In genomic region chr6:37637562-37638413, GRCh38 we compare ENCODE assay signal across 16 cellular contexts.
"Had no signal": no experiment of that assay in that cellular context is flagged by ENCODE, and none has a peak within 500 bp of the region (broad histone marks: within the 10 kb centered on the region; RNA-seq: fewer than 3 reads in every experiment).

No MANE protein-coding gene starts in this region.

- H3K27me3 ChIP-seq: pancreas, stomach, upper lobe of right lung had no signal

- H3K4me1 ChIP-seq: pancreas, stomach, upper lobe of right lung had no signal

- H3K27ac ChIP-seq: pancreas, upper lobe of right lung had no signal

- H3K27ac Mint-ChIP-seq: activated CD4-positive, alpha-beta T cell treated with anti-CD3 and anti-CD28 coated beads for 36 hours; activated naive CD8-positive, alpha-beta T cell; activated T-helper 1 cell treated with anti-CD3 and anti-CD28 coated beads, Interleukin-12 subunit alpha, Interleukin-12 subunit beta, Interleukin-2, Interleukin-4 antibody, amounts not matched to agents 30 ng/mL and 10 ng/mL and 1 ng/mL, durations not matched to agents 14 hours and 24 hours and 36 hours had no signal

- H3K36me3 ChIP-seq: pancreas, stomach, upper lobe of right lung had no signal

- H3K27me3 Mint-ChIP-seq: activated CD4-positive, alpha-beta T cell treated with anti-CD3 and anti-CD28 coated beads for 36 hours; activated naive CD8-positive, alpha-beta T cell had no signal

- H3K4me3 ChIP-seq: pancreas, smooth muscle cell, stomach, upper lobe of right lung had no signal

- H3K4me2 ChIP-seq: smooth muscle cell had no signal

- FAIRE-seq: kidney, pancreas, TTC549 had no signal

- H3K9me3 Mint-ChIP-seq: activated T-helper 1 cell treated with anti-CD3 and anti-CD28 coated beads, Interleukin-12 subunit alpha, Interleukin-12 subunit beta, Interleukin-2, Interleukin-4 antibody, amounts not matched to agents 30 ng/mL and 10 ng/mL and 1 ng/mL, durations not matched to agents 14 hours and 24 hours and 36 hours; naive B cell; T-helper 2 cell treated with Interferon-gamma antibody and Interleukin-4, amounts not matched to agents 5 μg/mL and 100 μg/mL, for 36 hours had no signal

- DNase-seq: activated CD4-positive, alpha-beta T cell treated with anti-CD3 and anti-CD28 coated beads for 36 hours; activated CD4-positive, alpha-beta T cell treated with anti-CD3 and anti-CD28 coated beads, Interleukin-2, amount 50 U/mL, for 48 hours; dermis blood vessel endothelial cell; effector memory CD4-positive, alpha-beta T cell; foreskin melanocyte; kidney; naive B cell; stimulated activated CD4-positive, alpha-beta T cell treated with anti-CD3 and anti-CD28 coated beads, Interleukin-4, amount 100 ng/mL, for 1 hour; stomach; upper lobe of right lung had no signal

- H3K4me3 Mint-ChIP-seq: activated CD4-positive, alpha-beta T cell treated with anti-CD3 and anti-CD28 coated beads for 36 hours; activated naive CD8-positive, alpha-beta T cell; activated T-helper 1 cell treated with anti-CD3 and anti-CD28 coated beads, Interleukin-12 subunit alpha, Interleukin-12 subunit beta, Interleukin-2, Interleukin-4 antibody, amounts not matched to agents 30 ng/mL and 10 ng/mL and 1 ng/mL, durations not matched to agents 14 hours and 24 hours and 36 hours; naive B cell; T-helper 2 cell treated with Interferon-gamma antibody and Interleukin-4, amounts not matched to agents 5 μg/mL and 100 μg/mL, for 36 hours had no signal

- H3K9me3 ChIP-seq: pancreas, stomach, upper lobe of right lung had no signal
